In genomic region chr3:8709801-8710524, GRCh38 we compare ENCODE assay signal across 19 cellular contexts. TPM values are rescaled to one million over a fixed set of nuclear protein-coding genes. Genes with fewer than 3 reads are reported as not detected.
DNase-seq lines count a peak whose midpoint lies in the region; ATAC-seq, FAIRE-seq and TF ChIP-seq lines count a peak whose summit lies in the region.
"Had no signal": no experiment of that assay in that cellular context is flagged by ENCODE, and none has a peak within 500 bp of the region (broad histone marks: within the 10 kb centered on the region; RNA-seq: fewer than 3 reads in every experiment).

No MANE protein-coding gene starts in this region.

- no peak overlapping the region for H2AFZ ChIP-seq in HepG2 (ENCODE audit: low read length)

- no peak for TF ChIP-seq POLR2A in HepG2 (IDR thresholded peaks at IDR 0.05; ENCODE audit: insufficient read depth in 1 of 2, low read depth in 2 of 2, low read length in 2 of 2)

- no peak for TF ChIP-seq CTCF in GM10266 (IDR thresholded peaks at IDR 0.05; ENCODE audit: control insufficient read depth, insufficient read depth, low read depth, missing control alignments)
- no peak for TF ChIP-seq CTCF in HepG2 (CRISPR knock-in tag; IDR thresholded peaks at IDR 0.05)

- peak; percentile 30 for ATAC-seq in HepG2
- no peak for ATAC-seq in HG03571 (IDR thresholded peaks at IDR 0.05; ENCODE audit: unreplicated experiment)
- ATAC-seq in HG02610 (IDR thresholded peaks at IDR 0.05; ENCODE audit: unreplicated experiment), result no peak
- no peak for ATAC-seq in GM21360 (IDR thresholded peaks at IDR 0.05; ENCODE audit: unreplicated experiment)
- ATAC-seq: left lung had no signal

- TF ChIP-seq EP300 in HepG2 (IDR thresholded peaks at IDR 0.05; ENCODE audit: low read depth in 2 of 2, low read length in 2 of 2) (no peak), HepG2 (CRISPR knock-in tag; IDR thresholded peaks at IDR 0.05; ENCODE audit: borderline replicate concordance) (no peak)

- TF ChIP-seq RAD21 in HepG2 (CRISPR knock-in tag; IDR thresholded peaks at IDR 0.05), result no peak

- POLR2A ChIA-PET in HepG2 (lab: Yijun Ruan, JAX), result no interaction called here

- intact Hi-C loops in HepG2 (cut with micrococcal nuclease; ENCODE audit: unreplicated experiment), result no loop called here

- peak overlapping the region; percentile 29; the same call in 1 of the 2 replicates for H3K4me2 ChIP-seq in HepG2 (ENCODE audit: low read depth, low read length)

- no peak overlapping the region for H3K9ac ChIP-seq in HepG2 (ENCODE audit: insufficient read depth, low read depth, low read length)

- H3K9me3 ChIP-seq in HepG2 (ENCODE audit: low read length) (no peaks in the 10 kb centered on the region), MG63 (no peaks in the 10 kb centered on the region)
- H3K9me3 ChIP-seq: thyroid gland had no signal

- no peaks in the 10 kb centered on the region for H3K79me2 ChIP-seq in HepG2 (ENCODE audit: insufficient read depth, low read length)

- CTCF ChIA-PET in HepG2 (lab: Yijun Ruan, JAX; ENCODE audit: low intra/inter-chr PET ratio, low total read pairs), result no interaction called here

- in situ Hi-C loops in HepG2 (cut with HindIII; ENCODE audit: extremely low pct_ligation_motif_present, low pct_unique_long_range_greater_than_20kb), result no loop called here

- no peaks in the 10 kb centered on the region for H3K36me3 ChIP-seq in HepG2 (replicated peaks in 1 of 2; ENCODE audit: control insufficient read depth in 1 of 2, insufficient read depth in 2 of 2, low read length in 2 of 2)
- H3K36me3 ChIP-seq in MG63, result no peaks in the 10 kb centered on the region
- H3K36me3 ChIP-seq: left lung, thyroid gland had no signal

- no peak for FAIRE-seq in HepG2 (lab: Jason Lieb, UNC)

- peaks cover 3 to 44% of the 10 kb centered on the region in 2 experiments; a peak in 4 of 5 replicates for H3K27me3 ChIP-seq in HepG2 (ENCODE audit: control insufficient read depth in 1 of 2, insufficient read depth in 2 of 2, low read length in 2 of 2)
- H3K27me3 ChIP-seq in MG63, result no peaks in the 10 kb centered on the region
- H3K27me3 ChIP-seq: left lung, thyroid gland had no signal

- WGBS in HepG2 (ENCODE audit: low lambda C conversion rate), result 19% methylated on average over 7 of the region's 8 CpGs

- H3K4me3 ChIP-seq in HepG2 (replicated peaks in 1 of 3; ENCODE audit: insufficient read depth in 1 of 3, low read depth in 2 of 3, low read length in 3 of 3) (no peak overlapping the region), MG63 (no peak overlapping the region)
- H3K4me3 ChIP-seq: left lung, thyroid gland had no signal

- no peak overlapping the region for H3K27ac ChIP-seq in HepG2 (ENCODE audit: extremely low read length, insufficient read depth, low read length)
- H3K27ac ChIP-seq: HL-60, left lung, thyroid gland had no signal

- peaks cover 34% of the 10 kb centered on the region for H3K4me1 ChIP-seq in HepG2 (ENCODE audit: insufficient read depth, low read length)
- H3K4me1 ChIP-seq: left lung, thyroid gland had no signal

- DNase-seq in COR-L47 (lab: John Stamatoyannopoulos, UW) (peak; percentile 32), GM10266 (ENCODE audit: extremely low spot score) (peak; percentile 2), NCI-H748 treated with DMSO at 0.1 percent for 48 hours (lab: John Stamatoyannopoulos, UW) (peak; percentile 63), HepG2 (ENCODE audit: low spot score) (peak; percentile 10), MG63 (no peak)
- DNase-seq: activated gamma-delta T cell treated with Interleukin-2 at 50 U/mL for 16 hours; KBM-7; left lung; NCI-H187; stimulated activated CD4-positive, alpha-beta T cell treated with anti-CD3 and anti-CD28 coated beads, Interleukin-4, amount 100 ng/mL, for 4 hours; thyroid gland had no signal

- no TSS peak for BruUV-seq in HepG2 (replicated peaks; lab: Mats Ljungman, UMichigan)

- H4K20me1 ChIP-seq in HepG2 (ENCODE audit: insufficient read depth, low read length), result no peaks in the 10 kb centered on the region

TF ChIP-seq in HepG2, 621 proteins besides CTCF, POLR2A, EP300 and RAD21 (continues in another document):
- TF ChIP-seq ETV5 (CRISPR knock-in tag; IDR thresholded peaks at IDR 0.05; ENCODE audit: borderline replicate concordance) (peak; percentile 48; the same call in 1 of the 2 replicates), FOXC1 (CRISPR knock-in tag; IDR thresholded peaks at IDR 0.05; ENCODE audit: borderline replicate concordance) (no peak), CSRNP2 (CRISPR knock-in tag; conservative IDR thresholded peaks at IDR 0.05; ENCODE audit: low read depth) (no peak), ARNT (IDR thresholded peaks at IDR 0.05) (no peak)

RNA-seq across cellular contexts. Expression of gene CAV3, which starts 23.6 kb away (rescaled TPM):
- not detected in 2 replicates for total RNA-seq in HepG2 (2016; rRNA removed; fragmentation: Illumina TruSeq; extraction: Trizol)
- total RNA-seq in HepG2 (2016; cell fraction: cytosol; rRNA removed; fragmentation: Illumina TruSeq; extraction: Trizol; ENCODE audit: low read depth), result not detected in 2 replicates
- total RNA-seq in HepG2 (2016; cell fraction: insoluble cytoplasmic fraction; rRNA removed; fragmentation: Illumina TruSeq; extraction: Trizol), result not detected in 2 replicates
- total RNA-seq in HepG2 (2016; cell fraction: membrane; rRNA removed; fragmentation: Illumina TruSeq; extraction: Trizol), result not detected in 2 replicates
- total RNA-seq in HepG2 (2016; cell fraction: nucleus; rRNA removed; fragmentation: Illumina TruSeq; extraction: Trizol), result not detected in 2 replicates
- polyA plus RNA-seq in HepG2 (2011; rRNA removed), result not detected in 2 replicates
- polyA plus RNA-seq in HepG2 (2011; cell fraction: cytosol; rRNA removed), result not detected in 2 replicates
- not detected in 2 replicates for polyA plus RNA-seq in HepG2 (2011; cell fraction: nucleus; rRNA removed)
- not detected in 2 replicates for polyA plus RNA-seq in HepG2 (2012)
- not detected in 2 replicates for polyA plus RNA-seq in HepG2 (2016; cell fraction: cytosol; fragmentation: Illumina TruSeq; extraction: Trizol; ENCODE audit: low read depth)
- polyA plus RNA-seq in HepG2 (2016; cell fraction: insoluble cytoplasmic fraction; fragmentation: Illumina TruSeq; extraction: Trizol; ENCODE audit: low read depth), result not detected in 2 replicates
- not detected in 2 replicates for polyA plus RNA-seq in HepG2 (2016; cell fraction: membrane; fragmentation: Illumina TruSeq; extraction: Trizol; ENCODE audit: low read depth)
- not detected in 2 replicates for polyA plus RNA-seq in HepG2 (2016; cell fraction: nucleus; fragmentation: Illumina TruSeq; extraction: Trizol; ENCODE audit: insufficient read depth, low read depth)
- not detected in 2 replicates for polyA minus RNA-seq in HepG2 (2011; rRNA and poly(A)+ RNA removed; ENCODE audit: low replicate concordance)
- not detected in 2 replicates for polyA minus RNA-seq in HepG2 (2011; cell fraction: cytosol; rRNA and poly(A)+ RNA removed)
- polyA minus RNA-seq in HepG2 (2011; cell fraction: nucleus; rRNA and poly(A)+ RNA removed), result not detected in 2 replicates
- total RNA-seq in MG63 (2014; rRNA removed; shearing (Covaris generic); ENCODE audit: low replicate concordance), result not detected in 2 replicates
- total RNA-seq: cerebellum; Daoy; osteocyte; T-helper 2 cell treated with Interferon-gamma antibody and Interleukin-4, amounts not matched to agents 100 ng/mL and 5 ng/mL, for 36 hours; thyroid gland had no signal

RNA-seq across cellular contexts. Expression of gene OXTR, which starts 59.5 kb away (rescaled TPM):
- total RNA-seq in HepG2 (2016; rRNA removed; fragmentation: Illumina TruSeq; extraction: Trizol), result 0.88 and 0.95 TPM in 2 replicates
- total RNA-seq in HepG2 (2016; cell fraction: cytosol; rRNA removed; fragmentation: Illumina TruSeq; extraction: Trizol; ENCODE audit: low read depth), result 0.10 and 0.44 TPM in 2 replicates
- total RNA-seq in HepG2 (2016; cell fraction: insoluble cytoplasmic fraction; rRNA removed; fragmentation: Illumina TruSeq; extraction: Trizol), result 0.68 and 0.95 TPM in 2 replicates
- total RNA-seq in HepG2 (2016; cell fraction: membrane; rRNA removed; fragmentation: Illumina TruSeq; extraction: Trizol), result 0.38 and 0.49 TPM in 2 replicates
- total RNA-seq in HepG2 (2016; cell fraction: nucleus; rRNA removed; fragmentation: Illumina TruSeq; extraction: Trizol), result 1.8 and 2.1 TPM in 2 replicates
- polyA plus RNA-seq in HepG2 (2011; rRNA removed), result 0.36 and 0.39 TPM in 2 replicates
- polyA plus RNA-seq in HepG2 (2011; cell fraction: cytosol; rRNA removed), result 0.17 and 0.19 TPM in 2 replicates
- 1.0 and 1.2 TPM in 2 replicates for polyA plus RNA-seq in HepG2 (2011; cell fraction: nucleus; rRNA removed)
- 0.24 and 0.37 TPM in 2 replicates for polyA plus RNA-seq in HepG2 (2012)
- polyA plus RNA-seq in HepG2 (2016; cell fraction: cytosol; fragmentation: Illumina TruSeq; extraction: Trizol; ENCODE audit: low read depth), result 0.07 and 0.12 TPM in 2 replicates
- 0.88 and 1.1 TPM in 2 replicates for polyA plus RNA-seq in HepG2 (2016; cell fraction: insoluble cytoplasmic fraction; fragmentation: Illumina TruSeq; extraction: Trizol; ENCODE audit: low read depth)
- 0.18 and 0.26 TPM in 2 replicates for polyA plus RNA-seq in HepG2 (2016; cell fraction: membrane; fragmentation: Illumina TruSeq; extraction: Trizol; ENCODE audit: low read depth)
- polyA plus RNA-seq in HepG2 (2016; cell fraction: nucleus; fragmentation: Illumina TruSeq; extraction: Trizol; ENCODE audit: insufficient read depth, low read depth), result 3.6 and 4.1 TPM in 2 replicates
- polyA minus RNA-seq in HepG2 (2011; rRNA and poly(A)+ RNA removed; ENCODE audit: low replicate concordance), result 1.1 and 3.6 TPM in 2 replicates
- 0.09 and 0.40 TPM in 2 replicates for polyA minus RNA-seq in HepG2 (2011; cell fraction: cytosol; rRNA and poly(A)+ RNA removed)
- polyA minus RNA-seq in HepG2 (2011; cell fraction: nucleus; rRNA and poly(A)+ RNA removed), result 0.37 and 1.0 TPM in 2 replicates
- total RNA-seq in MG63 (2014; rRNA removed; shearing (Covaris generic); ENCODE audit: low replicate concordance), result 0.03 and 0.15 TPM in 2 replicates
